In genomic region chr11:126192386-126192785, GRCh38 we compare ENCODE assay signal across 20 cellular contexts. TPM values are rescaled to one million over a fixed set of nuclear protein-coding genes. Genes with fewer than 3 reads are reported as not detected.
DNase-seq lines count a peak whose midpoint lies in the region; ATAC-seq, FAIRE-seq and TF ChIP-seq lines count a peak whose summit lies in the region.
"Had no signal": no experiment of that assay in that cellular context is flagged by ENCODE, and none has a peak within 500 bp of the region (broad histone marks: within the 10 kb centered on the region; RNA-seq: fewer than 3 reads in every experiment).

No MANE protein-coding gene starts in this region.

- H3K4me3 ChIP-seq in HepG2 (replicated peaks in 1 of 3; ENCODE audit: insufficient read depth in 1 of 3, low read depth in 2 of 3, low read length in 3 of 3), result no peak overlapping the region
- H3K4me3 ChIP-seq in right lobe of liver, result no peak overlapping the region
- H3K4me3 ChIP-seq in rectal smooth muscle tissue (ENCODE audit: low read length), result no peak overlapping the region
- H3K4me3 ChIP-seq in uterus, result no peak overlapping the region
- H3K4me3 ChIP-seq in breast epithelium, result no peak overlapping the region
- H3K4me3 ChIP-seq: BLaER1 had no signal

- H3K27ac Mint-ChIP-seq in nephron, result peak overlapping the region in 2 of 3 experiments; percentile 72 to 82
- H3K27ac Mint-ChIP-seq: HFFc6 had no signal

- no peak overlapping the region for H2AFZ ChIP-seq in HepG2 (ENCODE audit: low read length)

- BruUV-seq in HepG2 (replicated peaks; lab: Mats Ljungman, UMichigan), result no TSS peak

- TF ChIP-seq CTCF in HepG2 (CRISPR knock-in tag; IDR thresholded peaks at IDR 0.05) (no peak), right lobe of liver (IDR thresholded peaks at IDR 0.05) (no peak), nephron (IDR thresholded peaks at IDR 0.05; ENCODE audit: unreplicated experiment in 3 of 3) (no peak), uterus (IDR thresholded peaks at IDR 0.05) (no peak), breast epithelium (IDR thresholded peaks at IDR 0.05) (no peak), GM13977 (IDR thresholded peaks at IDR 0.05; ENCODE audit: extremely low read depth, insufficient read depth, missing control alignments) (no peak)

- TF ChIP-seq POLR2A in HepG2 (IDR thresholded peaks at IDR 0.05; ENCODE audit: insufficient read depth in 1 of 2, low read depth in 2 of 2, low read length in 2 of 2), result no peak
- no peak for TF ChIP-seq POLR2A in right lobe of liver (IDR thresholded peaks at IDR 0.05)
- TF ChIP-seq POLR2A in uterus (IDR thresholded peaks at IDR 0.05), result no peak
- TF ChIP-seq POLR2A in breast epithelium (IDR thresholded peaks at IDR 0.05), result no peak

- in situ Hi-C loops in HepG2 (cut with HindIII; ENCODE audit: extremely low pct_ligation_motif_present, low pct_unique_long_range_greater_than_20kb), result loop anchor here (10.0 kb wide), 1 partner anchor 128 kb away; the partner anchor contains the start of gene CDON
- in situ Hi-C loops in GM13977 (cut with MboI; ENCODE audit: low pct_unique_long_range_greater_than_20kb, low sequenced_read_pairs, unreplicated experiment), result loop anchor here (5.0 kb wide), 1 partner anchor 270 kb away; no protein-coding TSS in a partner anchor

- FAIRE-seq in HepG2 (lab: Jason Lieb, UNC), result no peak
- FAIRE-seq: GM12892 had no signal

- no peak overlapping the region for H3K4me2 ChIP-seq in HepG2 (ENCODE audit: low read depth, low read length)
- H3K4me2 ChIP-seq: BLaER1 had no signal

- H3K36me3 Mint-ChIP-seq in nephron (ENCODE audit: low read depth), result peaks cover 63% of the 10 kb centered on the region

- CTCF ChIA-PET in HepG2 (lab: Yijun Ruan, JAX; ENCODE audit: low intra/inter-chr PET ratio, low total read pairs), result interaction anchor here (0.9 to 2.6 kb wide), 3 partner anchors 250 to 318 kb away, joined by 3 to 15 read pairs (median 3); no protein-coding TSS in a partner anchor

- ATAC-seq in HepG2 (no peak), right lobe of liver (no peak)
- ATAC-seq: HCT116 had no signal

- POLR2A ChIA-PET in HepG2 (lab: Yijun Ruan, JAX), result interaction anchor here (1.3 to 2.2 kb wide), 5 partner anchors 32 to 131 kb away, joined by 5 to 12 read pairs (median 6); no protein-coding TSS in a partner anchor

- H3K27me3 ChIP-seq in HepG2 (ENCODE audit: control insufficient read depth in 1 of 2, insufficient read depth in 2 of 2, low read length in 2 of 2), result no peaks in the 10 kb centered on the region
- H3K27me3 ChIP-seq in right lobe of liver, result no peaks in the 10 kb centered on the region
- no peaks in the 10 kb centered on the region for H3K27me3 ChIP-seq in rectal smooth muscle tissue (ENCODE audit: control insufficient read depth, insufficient read depth, low read length)
- no peaks in the 10 kb centered on the region for H3K27me3 ChIP-seq in uterus
- no peaks in the 10 kb centered on the region for H3K27me3 ChIP-seq in breast epithelium
- H3K27me3 ChIP-seq: BLaER1 had no signal

- no peaks in the 10 kb centered on the region for H4K20me1 ChIP-seq in HepG2 (ENCODE audit: insufficient read depth, low read length)

- TF ChIP-seq RAD21 in HepG2 (CRISPR knock-in tag; IDR thresholded peaks at IDR 0.05), result no peak

- H3K79me2 ChIP-seq in HepG2 (ENCODE audit: insufficient read depth, low read length), result no peaks in the 10 kb centered on the region

- H3K36me3 ChIP-seq in HepG2 (replicated peaks in 1 of 2; ENCODE audit: control insufficient read depth in 1 of 2, insufficient read depth in 2 of 2, low read length in 2 of 2) (peaks cover 3 to 32% of the 10 kb centered on the region in 2 experiments), right lobe of liver (peaks cover 0 to 5% (median under 1%) of the 10 kb centered on the region in 4 donors), rectal smooth muscle tissue (ENCODE audit: control insufficient read depth, insufficient read depth, low read length) (peaks cover 8% of the 10 kb centered on the region), uterus (no peaks in the 10 kb centered on the region), breast epithelium (no peaks in the 10 kb centered on the region)

- no peaks in the 10 kb centered on the region for H3K27me3 Mint-ChIP-seq in nephron (ENCODE audit: low read depth)
- H3K27me3 Mint-ChIP-seq: CD4-positive, alpha-beta memory T cell had no signal

- peaks cover 7% of the 10 kb centered on the region for H3K9me3 Mint-ChIP-seq in nephron

- peaks cover 25% of the 10 kb centered on the region for H3K4me1 Mint-ChIP-seq in nephron
- H3K4me1 Mint-ChIP-seq: CD14-positive monocyte had no signal

- TF ChIP-seq EP300 in HepG2 (IDR thresholded peaks at IDR 0.05; ENCODE audit: low read depth in 2 of 2, low read length in 2 of 2), result no peak
- no peak for TF ChIP-seq EP300 in HepG2 (CRISPR knock-in tag; IDR thresholded peaks at IDR 0.05; ENCODE audit: borderline replicate concordance)

- WGBS in HepG2 (ENCODE audit: low lambda C conversion rate), result 98% methylated on average over 7 of the region's 7 CpGs
- 93% methylated on average over 5 of the region's 7 CpGs for WGBS in right lobe of liver (ENCODE audit: insufficient coverage, low coverage, low lambda C conversion rate, missing lambda C conversion rate)

- DNase-seq in HepG2 (ENCODE audit: low spot score), result no peak
- no peak for DNase-seq in right lobe of liver
- DNase-seq in uterus, result peak in 1 of 2 donors; percentile 48
- no peak for DNase-seq in breast epithelium (ENCODE audit: low spot score in 2 of 2)
- no peak for DNase-seq in NCI-H187 (lab: John Stamatoyannopoulos, UW)
- DNase-seq in GM13977 (ENCODE audit: low spot score), result no peak
- DNase-seq: 8988T; CD4-positive, alpha-beta memory T cell; DMS153; DMS79; GDM1; GOT3; HFFc6 had no signal

- no peak overlapping the region for H3K4me3 Mint-ChIP-seq in nephron
- H3K4me3 Mint-ChIP-seq: CD14-positive monocyte; CD4-positive, alpha-beta memory T cell; HFFc6 had no signal

- intact Hi-C loops in HepG2 (cut with micrococcal nuclease; ENCODE audit: unreplicated experiment) (no loop called here), right lobe of liver (cut with DNase I) (loop anchor here (5.0 kb wide), 1 partner anchor 270 kb away; no protein-coding TSS in a partner anchor), uterus (cut with DNase I; ENCODE audit: low total_unique reads) (loop anchor here (5.0 kb wide), 1 partner anchor 270 kb away; no protein-coding TSS in a partner anchor), breast epithelium (cut with DNase I; ENCODE audit: low total_unique reads) (no loop called here)

- H3K9ac ChIP-seq in HepG2 (ENCODE audit: insufficient read depth, low read depth, low read length), result peak overlapping the region; percentile 43
- no peak overlapping the region for H3K9ac ChIP-seq in rectal smooth muscle tissue (ENCODE audit: low read length)
- H3K9ac ChIP-seq: BLaER1 had no signal

- H3K4me1 ChIP-seq in HepG2 (ENCODE audit: insufficient read depth, low read length) (peaks cover 68% of the 10 kb centered on the region), right lobe of liver (peaks cover 0 to 5% (median 1%) of the 10 kb centered on the region in 4 donors), rectal smooth muscle tissue (ENCODE audit: control insufficient read depth, insufficient read depth, low read length) (peaks cover 9% of the 10 kb centered on the region), uterus (no peaks in the 10 kb centered on the region), breast epithelium (no peaks in the 10 kb centered on the region)

- no peaks in the 10 kb centered on the region for H3K9me3 ChIP-seq in HepG2 (ENCODE audit: low read length)
- no peaks in the 10 kb centered on the region for H3K9me3 ChIP-seq in right lobe of liver
- no peaks in the 10 kb centered on the region for H3K9me3 ChIP-seq in uterus
- peaks cover 0 to 3% of the 10 kb centered on the region in 2 donors for H3K9me3 ChIP-seq in breast epithelium

- H3K27ac ChIP-seq in HepG2 (ENCODE audit: extremely low read length, insufficient read depth, low read length) (peak overlapping the region; percentile 40), right lobe of liver (no peak overlapping the region), rectal smooth muscle tissue (ENCODE audit: low read depth, low read length) (peak overlapping the region; percentile 49), uterus (peak overlapping the region; percentile 45 to 53), breast epithelium (no peak overlapping the region)
- H3K27ac ChIP-seq: BLaER1, HL-60 had no signal

RNA-seq across cellular contexts. Expression of gene RPUSD4, which starts 19.1 kb away (rescaled TPM):
- total RNA-seq in HepG2 (2016; rRNA removed; fragmentation: Illumina TruSeq; extraction: Trizol) (45.0 and 45.6 TPM in 2 replicates), right lobe of liver (10 to 100 TPM; 12.8 to 18.5 (median 14.2) TPM), uterus (10 to 100 TPM in 2 of 4 donors, 1 to 10 TPM in 2; 7.6 to 37.4 (median 16.4) TPM), breast epithelium (10 to 100 TPM; 21.4 to 29.1 (median 27.5) TPM)
- total RNA-seq in HepG2 (2016; cell fraction: cytosol; rRNA removed; fragmentation: Illumina TruSeq; extraction: Trizol; ENCODE audit: low read depth), result 11.4 and 11.5 TPM in 2 replicates
- total RNA-seq in HepG2 (2016; cell fraction: insoluble cytoplasmic fraction; rRNA removed; fragmentation: Illumina TruSeq; extraction: Trizol), result 46.3 and 47.2 TPM in 2 replicates
- 25.9 and 29.8 TPM in 2 replicates for total RNA-seq in HepG2 (2016; cell fraction: membrane; rRNA removed; fragmentation: Illumina TruSeq; extraction: Trizol)
- 46.8 and 51.8 TPM in 2 replicates for total RNA-seq in HepG2 (2016; cell fraction: nucleus; rRNA removed; fragmentation: Illumina TruSeq; extraction: Trizol)
- 51.6 and 52.9 TPM in 2 replicates for polyA plus RNA-seq in HepG2 (2011; rRNA removed)
- 42.4 and 53.0 TPM in 2 replicates for polyA plus RNA-seq in HepG2 (2011; cell fraction: cytosol; rRNA removed)
- 68.4 and 69.6 TPM in 2 replicates for polyA plus RNA-seq in HepG2 (2011; cell fraction: nucleus; rRNA removed)
- polyA plus RNA-seq in HepG2 (2012), result 36.1 and 41.1 TPM in 2 replicates
- 6.0 and 7.2 TPM in 2 replicates for polyA plus RNA-seq in HepG2 (2016; cell fraction: cytosol; fragmentation: Illumina TruSeq; extraction: Trizol; ENCODE audit: low read depth)
- polyA plus RNA-seq in HepG2 (2016; cell fraction: insoluble cytoplasmic fraction; fragmentation: Illumina TruSeq; extraction: Trizol; ENCODE audit: low read depth), result 43.9 and 44.1 TPM in 2 replicates
- polyA plus RNA-seq in HepG2 (2016; cell fraction: membrane; fragmentation: Illumina TruSeq; extraction: Trizol; ENCODE audit: low read depth), result 16.2 and 17.9 TPM in 2 replicates
- polyA plus RNA-seq in HepG2 (2016; cell fraction: nucleus; fragmentation: Illumina TruSeq; extraction: Trizol; ENCODE audit: insufficient read depth, low read depth), result 85.9 and 93.8 TPM in 2 replicates
- 74.1 and 168 TPM in 2 replicates for polyA minus RNA-seq in HepG2 (2011; rRNA and poly(A)+ RNA removed; ENCODE audit: low replicate concordance)
- polyA minus RNA-seq in HepG2 (2011; cell fraction: cytosol; rRNA and poly(A)+ RNA removed), result 31.0 and 34.3 TPM in 2 replicates
- 60.8 and 66.2 TPM in 2 replicates for polyA minus RNA-seq in HepG2 (2011; cell fraction: nucleus; rRNA and poly(A)+ RNA removed)

RNA-seq across cellular contexts. Expression of gene FAM118B, which starts 19.2 kb away (rescaled TPM):
- 25.7 and 30.9 TPM in 2 replicates for total RNA-seq in HepG2 (2016; rRNA removed; fragmentation: Illumina TruSeq; extraction: Trizol)
- 4.3 and 4.7 TPM in 2 replicates for total RNA-seq in HepG2 (2016; cell fraction: cytosol; rRNA removed; fragmentation: Illumina TruSeq; extraction: Trizol; ENCODE audit: low read depth)
- 25.2 and 33.9 TPM in 2 replicates for total RNA-seq in HepG2 (2016; cell fraction: insoluble cytoplasmic fraction; rRNA removed; fragmentation: Illumina TruSeq; extraction: Trizol)
- 11.4 and 12.1 TPM in 2 replicates for total RNA-seq in HepG2 (2016; cell fraction: membrane; rRNA removed; fragmentation: Illumina TruSeq; extraction: Trizol)
- 17.6 and 18.5 TPM in 2 replicates for total RNA-seq in HepG2 (2016; cell fraction: nucleus; rRNA removed; fragmentation: Illumina TruSeq; extraction: Trizol)
- 10.2 and 10.4 TPM in 2 replicates for polyA plus RNA-seq in HepG2 (2011; rRNA removed)
- polyA plus RNA-seq in HepG2 (2011; cell fraction: cytosol; rRNA removed), result 6.6 and 10.7 TPM in 2 replicates
- polyA plus RNA-seq in HepG2 (2011; cell fraction: nucleus; rRNA removed), result 3.4 and 4.2 TPM in 2 replicates
- polyA plus RNA-seq in HepG2 (2012), result 8.2 and 8.8 TPM in 2 replicates
- polyA plus RNA-seq in HepG2 (2016; cell fraction: cytosol; fragmentation: Illumina TruSeq; extraction: Trizol; ENCODE audit: low read depth), result 3.3 and 3.4 TPM in 2 replicates
- 27.7 and 31.2 TPM in 2 replicates for polyA plus RNA-seq in HepG2 (2016; cell fraction: insoluble cytoplasmic fraction; fragmentation: Illumina TruSeq; extraction: Trizol; ENCODE audit: low read depth)
- polyA plus RNA-seq in HepG2 (2016; cell fraction: membrane; fragmentation: Illumina TruSeq; extraction: Trizol; ENCODE audit: low read depth), result 6.7 and 7.0 TPM in 2 replicates
- 14.7 and 15.9 TPM in 2 replicates for polyA plus RNA-seq in HepG2 (2016; cell fraction: nucleus; fragmentation: Illumina TruSeq; extraction: Trizol; ENCODE audit: insufficient read depth, low read depth)
- 2.5 and 4.9 TPM in 2 replicates for polyA minus RNA-seq in HepG2 (2011; rRNA and poly(A)+ RNA removed; ENCODE audit: low replicate concordance)
- 3.3 and 6.6 TPM in 2 replicates for polyA minus RNA-seq in HepG2 (2011; cell fraction: cytosol; rRNA and poly(A)+ RNA removed)
- polyA minus RNA-seq in HepG2 (2011; cell fraction: nucleus; rRNA and poly(A)+ RNA removed), result 10.6 and 13.4 TPM in 2 replicates
- 1 to 10 TPM; 4.6 to 8.3 (median 5.8) TPM for total RNA-seq in right lobe of liver
- total RNA-seq in uterus, result 10 to 100 TPM; 14.7 to 31.8 (median 17.8) TPM
- total RNA-seq in breast epithelium, result 10 to 100 TPM; 14.4 to 19.0 (median 18.7) TPM

Comparison
In these comparisons a context has a peak if more than half of its experiments do, and no peak if none do; other contexts are left out.
1. H3K27ac ChIP-seq: peak in HepG2 (single experiment), rectal smooth muscle tissue (single experiment) and uterus (2 of 2); none in right lobe of liver (0 of 3) and breast epithelium (0 of 2).
2. intact Hi-C loops: an anchor here in right lobe of liver (5.0 kb wide) and uterus (5.0 kb wide); none called in HepG2 and breast epithelium.